In genomic region chr4:117134386-117134785, GRCh38 we compare ENCODE assay signal across 1 cellular context.
TF ChIP-seq lines count a peak whose summit lies in the region.

No MANE protein-coding gene starts in this region.

TF ChIP-seq in GM23338, 12 proteins besides CTCF, POLR2A, EP300 and RAD21 (continued from another document):
- TF ChIP-seq ZNF462 (CRISPR knock-in tag; IDR thresholded peaks at IDR 0.05) (no peak), STAT1 (IDR thresholded peaks at IDR 0.05; ENCODE audit: unreplicated experiment) (no peak), CREB1 (CRISPR knock-in tag; IDR thresholded peaks at IDR 0.05; ENCODE audit: low read depth) (no peak)
